ENCODE assay signal across 8 cellular contexts in the genomic region with DNA sequence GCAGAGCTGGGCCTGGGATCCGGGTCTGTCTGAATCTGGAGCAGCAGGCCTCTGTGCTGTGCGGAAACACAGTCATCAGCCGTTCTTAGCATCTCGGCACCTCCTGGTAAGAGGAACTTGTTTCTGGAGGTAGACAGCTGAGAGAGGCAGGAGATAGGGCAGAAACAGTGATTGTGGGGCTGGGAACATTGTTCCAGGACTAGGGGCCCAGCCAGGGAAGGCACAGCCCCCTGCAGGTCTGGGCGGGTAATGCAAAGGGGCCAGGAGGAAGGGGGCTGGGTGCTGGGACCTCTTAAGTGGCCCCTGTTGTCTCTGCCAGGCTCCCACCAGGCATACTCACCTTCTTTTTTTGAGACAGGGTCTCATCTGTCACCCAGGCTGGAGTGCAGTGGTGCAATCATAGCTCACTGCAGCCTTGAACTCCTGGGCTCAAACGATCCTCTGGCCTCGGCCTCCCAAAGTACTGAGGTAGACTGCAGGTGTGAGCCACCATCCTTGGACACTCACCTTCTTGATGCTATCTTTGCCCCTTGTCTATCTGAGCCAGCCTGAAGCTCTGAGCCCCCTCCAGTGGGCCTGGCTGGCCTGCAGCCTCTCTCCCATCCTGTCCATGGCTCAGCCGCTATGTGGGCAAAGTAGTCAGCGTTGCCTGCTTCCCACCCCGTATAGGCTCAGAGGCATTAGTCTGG.
DNase-seq lines count a peak whose midpoint lies in the region; ATAC-seq and TF ChIP-seq lines count a peak whose summit lies in the region.
"Had no signal": no experiment of that assay in that cellular context is flagged by ENCODE, and none has a peak within 500 bp of the region (broad histone marks: within the 10 kb centered on the region; RNA-seq: fewer than 3 reads in every experiment).

No MANE protein-coding gene starts in this region.

- H3K4me1 Mint-ChIP-seq in WTC11, result peaks cover 41% of the 10 kb centered on the region
- H3K4me1 Mint-ChIP-seq: naive B cell had no signal

- no peak overlapping the region for H3K4me2 ChIP-seq in HCT116 (ENCODE audit: low read length)

- intact Hi-C loops in HCT116 (cut with micrococcal nuclease), result no loop called here

- no peaks in the 10 kb centered on the region for H3K4me1 ChIP-seq in HCT116 (ENCODE audit: control insufficient read depth in 1 of 2, insufficient read depth in 2 of 2, low read length in 2 of 2)

- TF ChIP-seq CTCF in HCT116 (IDR thresholded peaks at IDR 0.05 in 2 of 3, conservative IDR thresholded peaks at IDR 0.05 in 1 of 3; ENCODE audit: borderline replicate concordance in 1 of 3, insufficient read depth in 1 of 3, low read depth in 2 of 3, low read length in 2 of 3), result peak; percentile 9 to 88 (median 73); a peak in 5 of 6 replicates
- TF ChIP-seq CTCF in WTC11 (IDR thresholded peaks at IDR 0.05), result peak; percentile 81

- H3K9me2 ChIP-seq in HCT116 (ENCODE audit: insufficient read depth), result no peaks in the 10 kb centered on the region

- H3K36me3 ChIP-seq in HCT116 (ENCODE audit: control insufficient read depth in 1 of 2, insufficient read depth in 2 of 2, low read length in 2 of 2), result no peaks in the 10 kb centered on the region

- peak; percentile 59 for TF ChIP-seq RAD21 in HCT116 (IDR thresholded peaks at IDR 0.05; ENCODE audit: low read depth)

- no peaks in the 10 kb centered on the region for H3K9me3 ChIP-seq in HCT116 (ENCODE audit: control insufficient read depth in 1 of 2, insufficient read depth in 1 of 2, low read depth in 1 of 2, low read length in 2 of 2)

- RAD21 ChIA-PET in HCT116 (lab: Charles Lee; ENCODE audit: low non-redundant PET in 1 of 2, low total read pairs in 2 of 2, uncharacterized antibody in 2 of 2, unreplicated experiment in 2 of 2), result no interaction called here

- DNase-seq in DMS114 treated with DMSO at 0.1 percent for 48 hours (lab: John Stamatoyannopoulos, UW; ENCODE audit: unreplicated experiment) (peak; percentile 10), HCT116 (ENCODE audit: low read depth, low spot score) (peak; percentile 6), WTC11 (ENCODE audit: low spot score) (peak; percentile 76), lung microvascular endothelial cell (ENCODE audit: low read depth in 2 of 2) (peak; percentile 16 to 59), NCI-H1092 (lab: John Stamatoyannopoulos, UW) (no peak), pons (ENCODE audit: low spot score) (no peak)
- DNase-seq: naive B cell had no signal

- no peak overlapping the region for H3K4me3 ChIP-seq in HCT116 (replicated peaks in 1 of 2; ENCODE audit: low read depth in 1 of 2, low read length in 2 of 2)

- no peaks in the 10 kb centered on the region for H3K79me2 ChIP-seq in HCT116 (ENCODE audit: insufficient read depth, low read length)

- H3K27ac Mint-ChIP-seq in WTC11, result no peak overlapping the region
- H3K27ac Mint-ChIP-seq: naive B cell had no signal

- no peak for TF ChIP-seq POLR2A in HCT116 (IDR thresholded peaks at IDR 0.05; ENCODE audit: borderline replicate concordance, extremely low read depth, insufficient read depth, insufficient read length)

- no peak overlapping the region for H3K4me3 Mint-ChIP-seq in WTC11
- H3K4me3 Mint-ChIP-seq: naive B cell had no signal

- no peaks in the 10 kb centered on the region for H3K36me3 Mint-ChIP-seq in WTC11
- H3K36me3 Mint-ChIP-seq: naive B cell had no signal

- H3K9ac ChIP-seq in HCT116 (ENCODE audit: low read length), result no peak overlapping the region

- peak overlapping the region; percentile 65 for H2AFZ ChIP-seq in HCT116 (ENCODE audit: low read depth, low read length, poor library complexity, severe bottlenecking)

- no TSS peak for BruUV-seq in HCT116 (replicated peaks; lab: Mats Ljungman, UMichigan)

- H3K27me3 ChIP-seq in HCT116 (ENCODE audit: insufficient read depth, low read length), result no peaks in the 10 kb centered on the region

- CTCF ChIA-PET in HCT116 (lab: Charles Lee), result no interaction called here
- CTCF ChIA-PET in WTC11 (lab: Charles Lee), result interaction anchor here (0.6 to 2.2 kb wide), 21 partner anchors 9 to 387 kb away, joined by 3 to 10 read pairs (median 4); no protein-coding TSS in a partner anchor

- POLR2A ChIA-PET in HCT116 (lab: Charles Lee) (no interaction called here), WTC11 (lab: Charles Lee) (no interaction called here)

- 0 out of 2 replicates have a peak, but pooled peaks cover 2% of the 10 kb centered on the region for H3K9me3 Mint-ChIP-seq in WTC11
- H3K9me3 Mint-ChIP-seq: naive B cell had no signal

- H3K27ac ChIP-seq in HCT116 (ENCODE audit: low read depth, low read length), result no peak overlapping the region

- H3K27me3 Mint-ChIP-seq in WTC11 (ENCODE audit: low read depth), result peaks cover 16% of the 10 kb centered on the region

- peak; percentile 96 for ATAC-seq in HCT116
- peak; percentile 74 for ATAC-seq in WTC11
- ATAC-seq in GM21515 (IDR thresholded peaks at IDR 0.05; ENCODE audit: unreplicated experiment), result no peak

- no peaks in the 10 kb centered on the region for H4K20me1 ChIP-seq in HCT116 (ENCODE audit: insufficient read depth)

TF ChIP-seq in HCT116, 20 proteins besides CTCF, POLR2A, EP300 and RAD21 (continues in another document):
- TF ChIP-seq MAX (IDR thresholded peaks at IDR 0.05), result no peak
- TF ChIP-seq CBX3 (IDR thresholded peaks at IDR 0.05; ENCODE audit: low read depth), result no peak
- no peak for TF ChIP-seq ELF1 (IDR thresholded peaks at IDR 0.05; ENCODE audit: borderline replicate concordance, low read depth)
- TF ChIP-seq, protein P1, sequence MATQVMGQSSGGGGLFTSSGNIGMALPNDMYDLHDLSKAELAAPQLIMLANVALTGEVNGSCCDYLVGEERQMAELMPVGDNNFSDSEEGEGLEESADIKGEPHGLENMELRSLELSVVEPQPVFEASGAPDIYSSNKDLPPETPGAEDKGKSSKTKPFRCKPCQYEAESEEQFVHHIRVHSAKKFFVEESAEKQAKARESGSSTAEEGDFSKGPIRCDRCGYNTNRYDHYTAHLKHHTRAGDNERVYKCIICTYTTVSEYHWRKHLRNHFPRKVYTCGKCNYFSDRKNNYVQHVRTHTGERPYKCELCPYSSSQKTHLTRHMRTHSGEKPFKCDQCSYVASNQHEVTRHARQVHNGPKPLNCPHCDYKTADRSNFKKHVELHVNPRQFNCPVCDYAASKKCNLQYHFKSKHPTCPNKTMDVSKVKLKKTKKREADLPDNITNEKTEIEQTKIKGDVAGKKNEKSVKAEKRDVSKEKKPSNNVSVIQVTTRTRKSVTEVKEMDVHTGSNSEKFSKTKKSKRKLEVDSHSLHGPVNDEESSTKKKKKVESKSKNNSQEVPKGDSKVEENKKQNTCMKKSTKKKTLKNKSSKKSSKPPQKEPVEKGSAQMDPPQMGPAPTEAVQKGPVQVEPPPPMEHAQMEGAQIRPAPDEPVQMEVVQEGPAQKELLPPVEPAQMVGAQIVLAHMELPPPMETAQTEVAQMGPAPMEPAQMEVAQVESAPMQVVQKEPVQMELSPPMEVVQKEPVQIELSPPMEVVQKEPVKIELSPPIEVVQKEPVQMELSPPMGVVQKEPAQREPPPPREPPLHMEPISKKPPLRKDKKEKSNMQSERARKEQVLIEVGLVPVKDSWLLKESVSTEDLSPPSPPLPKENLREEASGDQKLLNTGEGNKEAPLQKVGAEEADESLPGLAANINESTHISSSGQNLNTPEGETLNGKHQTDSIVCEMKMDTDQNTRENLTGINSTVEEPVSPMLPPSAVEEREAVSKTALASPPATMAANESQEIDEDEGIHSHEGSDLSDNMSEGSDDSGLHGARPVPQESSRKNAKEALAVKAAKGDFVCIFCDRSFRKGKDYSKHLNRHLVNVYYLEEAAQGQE (IDR thresholded peaks at IDR 0.05; ENCODE audit: low read depth), result no peak
- no peak for TF ChIP-seq ZNF274 (IDR thresholded peaks at IDR 0.05; ENCODE audit: low read depth, low read length)
- no peak for TF ChIP-seq FOSL1 (IDR thresholded peaks at IDR 0.05; ENCODE audit: low read depth)
- no peak for TF ChIP-seq CEBPB (IDR thresholded peaks at IDR 0.05; ENCODE audit: low read depth)

TF ChIP-seq in WTC11, 78 proteins besides CTCF, POLR2A, EP300 and RAD21:
- TF ChIP-seq ETV6 (CRISPR knock-in tag; IDR thresholded peaks at IDR 0.05) (no peak), ZNF121 (CRISPR knock-in tag; IDR thresholded peaks at IDR 0.05) (peak; percentile 38; the same call in 1 of the 2 replicates)

Comparison
In these comparisons a context has a peak if more than half of its experiments do, and no peak if none do; other contexts are left out.
1. DNase-seq: peak in DMS114 treated with DMSO at 0.1 percent for 48 hours (single experiment), HCT116 (single experiment), WTC11 (single experiment) and lung microvascular endothelial cell (2 of 2); none in NCI-H1092 (single experiment) and pons (single experiment).